ENCODE assay signal across 1 cellular context in genomic region chr14:34014936-34015335, GRCh38.
TF ChIP-seq lines count a peak whose summit lies in the region.

No MANE protein-coding gene starts in this region.

TF ChIP-seq in GM12878, 131 proteins besides CTCF, POLR2A, EP300 and RAD21 (continued from another document):
- TF ChIP-seq ZNF592 (IDR thresholded peaks at IDR 0.05) (0 out of 2 replicates have a peak, but pooled peaks have one; percentile 16), FOXM1 (IDR thresholded peaks at IDR 0.05; ENCODE audit: low read depth, low read length) (no peak), ZNF384 (IDR thresholded peaks at IDR 0.05; ENCODE audit: borderline replicate concordance, low read depth, low read length) (peak; percentile 10; the same call in 1 of the 2 replicates), GATAD2B (conservative IDR thresholded peaks at IDR 0.05; ENCODE audit: low read depth) (no peak), SPI1 (IDR thresholded peaks at IDR 0.05; ENCODE audit: borderline replicate concordance, insufficient read depth, low read depth, low read length) (no peak)
TF ChIP-seq in GM12878: peak in this region for 2.
